ENCODE assay signal across 8 cellular contexts in genomic region chr11:63841554-63841953, GRCh38. TPM values are rescaled to one million over a fixed set of nuclear protein-coding genes. Genes with fewer than 3 reads are reported as not detected.
DNase-seq lines count a peak whose midpoint lies in the region; ATAC-seq and TF ChIP-seq lines count a peak whose summit lies in the region.

No MANE protein-coding gene starts in this region.

- H3K27ac Mint-ChIP-seq in neural progenitor cell = peak overlapping the region; percentile 26

- H4K20me1 ChIP-seq in OCI-LY3 (ENCODE audit: insufficient read depth, low read length) (peaks cover 62% of the 10 kb centered on the region), neural progenitor cell (ENCODE audit: low read depth) (peaks cover 74% of the 10 kb centered on the region)

- H3K36me3 ChIP-seq in ES-I3 (ENCODE audit: insufficient read depth, low read length) (no peaks in the 10 kb centered on the region), OCI-LY3 (replicated peaks; ENCODE audit: low read depth, low read length) (peaks cover 37% of the 10 kb centered on the region), neural progenitor cell (no peaks in the 10 kb centered on the region), testis (ENCODE audit: low read depth, missing control alignments) (no peaks in the 10 kb centered on the region)
- H3K36me3 ChIP-seq in effector memory CD4-positive, alpha-beta T cell (ENCODE audit: control insufficient read depth, insufficient read depth, low read length) = peaks cover 17% of the 10 kb centered on the region

- no peak for DNase-seq in effector memory CD4-positive, alpha-beta T cell
- peak; percentile 62 for DNase-seq in neural progenitor cell (ENCODE audit: low spot score)
- DNase-seq in testis = no peak

- no peak for TF ChIP-seq POLR2A in testis (IDR thresholded peaks at IDR 0.05)

- peak overlapping the region; percentile 92 for H3K4me3 Mint-ChIP-seq in neural progenitor cell

- intact Hi-C loops in testis (cut with DNase I; ENCODE audit: low total_unique reads) = no loop called here

- H3K9me3 ChIP-seq in ES-I3 (ENCODE audit: control insufficient read depth, insufficient read depth, low read length) (no peaks in the 10 kb centered on the region), OCI-LY3 (ENCODE audit: insufficient read depth, low read length) (no peaks in the 10 kb centered on the region), neural progenitor cell (ENCODE audit: low read depth) (no peaks in the 10 kb centered on the region), testis (no peaks in the 10 kb centered on the region)
- no peaks in the 10 kb centered on the region for H3K9me3 ChIP-seq in effector memory CD4-positive, alpha-beta T cell (ENCODE audit: control insufficient read depth, low read length)

- TF ChIP-seq CTCF in OCI-LY3 (IDR thresholded peaks at IDR 0.05; ENCODE audit: low read depth, low read length) (no peak), neural progenitor cell (IDR thresholded peaks at IDR 0.05) (no peak), testis (IDR thresholded peaks at IDR 0.05) (no peak)

- H3K27me3 Mint-ChIP-seq in neural progenitor cell (ENCODE audit: insufficient read depth, low read depth) = peaks cover 4% of the 10 kb centered on the region

- H3K4me2 ChIP-seq in OCI-LY3 (ENCODE audit: low read length) = peak overlapping the region; percentile 99
- peak overlapping the region; percentile 93 for H3K4me2 ChIP-seq in neural progenitor cell

- no peak overlapping the region for H3K4me3 ChIP-seq in OCI-LY3 (ENCODE audit: low read length)
- H3K4me3 ChIP-seq in effector memory CD4-positive, alpha-beta T cell (ENCODE audit: insufficient read depth, low read depth, low read length, poor library complexity, severe bottlenecking) = peak overlapping the region; percentile 23
- peak overlapping the region; percentile 99 for H3K4me3 ChIP-seq in neural progenitor cell
- no peak overlapping the region for H3K4me3 ChIP-seq in testis

- H3K9ac ChIP-seq in ES-I3 (ENCODE audit: low read depth, low read length) (peak overlapping the region; percentile 90; the same call in 1 of the 2 replicates), OCI-LY3 (ENCODE audit: low read length) (no peak overlapping the region), neural progenitor cell (peak overlapping the region; percentile 98)

- no peak overlapping the region for H3K27ac ChIP-seq in OCI-LY3 (ENCODE audit: low read length)
- peak overlapping the region; percentile 85 for H3K27ac ChIP-seq in effector memory CD4-positive, alpha-beta T cell (ENCODE audit: insufficient read depth, low read length, poor library complexity, severe bottlenecking)
- no peak overlapping the region for H3K27ac ChIP-seq in neural progenitor cell
- no peak overlapping the region for H3K27ac ChIP-seq in testis

- H3K4me1 Mint-ChIP-seq in neural progenitor cell = peaks cover 50% of the 10 kb centered on the region

- 35 to 36% methylated on average over 3 of the region's 3 CpGs for WGBS in testis, 2 donors

- peaks cover 18% of the 10 kb centered on the region for H3F3A ChIP-seq in neural progenitor cell (ENCODE audit: low read depth)

- H3K27me3 ChIP-seq in OCI-LY3 (ENCODE audit: low read depth, low read length) = no peaks in the 10 kb centered on the region
- H3K27me3 ChIP-seq in effector memory CD4-positive, alpha-beta T cell (replicated peaks; ENCODE audit: control insufficient read depth, insufficient read depth, low read length, poor library complexity, severe bottlenecking) = no peaks in the 10 kb centered on the region
- H3K27me3 ChIP-seq in neural progenitor cell = no peaks in the 10 kb centered on the region
- H3K27me3 ChIP-seq in testis = no peaks in the 10 kb centered on the region

- ATAC-seq in HG03025 (IDR thresholded peaks at IDR 0.05; ENCODE audit: low FRiP score, unreplicated experiment) = no peak
- no peak for ATAC-seq in HG03432 (IDR thresholded peaks at IDR 0.05; ENCODE audit: unreplicated experiment)
- ATAC-seq in GM19455 (IDR thresholded peaks at IDR 0.05; ENCODE audit: unreplicated experiment) = no peak

- peaks cover 56% of the 10 kb centered on the region for H3K4me1 ChIP-seq in ES-I3 (ENCODE audit: insufficient read depth, low read length)
- H3K4me1 ChIP-seq in OCI-LY3 (ENCODE audit: low read length) = peaks cover 25% of the 10 kb centered on the region
- peaks cover 33% of the 10 kb centered on the region for H3K4me1 ChIP-seq in effector memory CD4-positive, alpha-beta T cell (ENCODE audit: control insufficient read depth, insufficient read depth, low read length, poor library complexity, severe bottlenecking)
- peaks cover 40% of the 10 kb centered on the region for H3K4me1 ChIP-seq in neural progenitor cell
- H3K4me1 ChIP-seq in testis = peaks cover 30% of the 10 kb centered on the region

- no peaks in the 10 kb centered on the region for H3K9me3 Mint-ChIP-seq in neural progenitor cell

- H3K36me3 Mint-ChIP-seq in neural progenitor cell = peaks cover 7% of the 10 kb centered on the region

- H3K79me2 ChIP-seq in OCI-LY3 (ENCODE audit: low read length) = peaks cover 76% of the 10 kb centered on the region
- H3K79me2 ChIP-seq in neural progenitor cell (ENCODE audit: low read depth) = peaks cover 74% of the 10 kb centered on the region

- H2AFZ ChIP-seq in OCI-LY3 (ENCODE audit: low read depth, low read length) = no peak overlapping the region
- no peak overlapping the region for H2AFZ ChIP-seq in neural progenitor cell (replicated peaks)

RNA-seq across cellular contexts. Expression of gene MARK2, which starts 2.6 kb away (rescaled TPM):
- total RNA-seq in neural progenitor cell (ENCODE audit: low replicate concordance) (23.0 and 25.4 TPM in 2 replicates), testis (10 to 100 TPM; 51.7 to 52.8 TPM)
- polyA plus RNA-seq in testis (ENCODE audit: insufficient read depth, low read depth, low replicate concordance) = 24.7 TPM

RNA-seq across cellular contexts. Expression of gene SPINDOC, which starts 28.3 kb away (rescaled TPM):
- total RNA-seq in neural progenitor cell (ENCODE audit: low replicate concordance) = 27.2 and 80.0 TPM in 2 replicates
- total RNA-seq in testis = 10 to 100 TPM; 38.6 to 45.1 TPM
- polyA plus RNA-seq in testis (ENCODE audit: insufficient read depth, low read depth, low replicate concordance) = 71.6 TPM

Comparison
In these comparisons a context has a peak if more than half of its experiments do, and no peak if none do; other contexts are left out.
1. H3K4me3 ChIP-seq: peak in effector memory CD4-positive, alpha-beta T cell (single experiment) and neural progenitor cell (single experiment); none in OCI-LY3 (single experiment) and testis (0 of 2).